In the genomic region with DNA sequence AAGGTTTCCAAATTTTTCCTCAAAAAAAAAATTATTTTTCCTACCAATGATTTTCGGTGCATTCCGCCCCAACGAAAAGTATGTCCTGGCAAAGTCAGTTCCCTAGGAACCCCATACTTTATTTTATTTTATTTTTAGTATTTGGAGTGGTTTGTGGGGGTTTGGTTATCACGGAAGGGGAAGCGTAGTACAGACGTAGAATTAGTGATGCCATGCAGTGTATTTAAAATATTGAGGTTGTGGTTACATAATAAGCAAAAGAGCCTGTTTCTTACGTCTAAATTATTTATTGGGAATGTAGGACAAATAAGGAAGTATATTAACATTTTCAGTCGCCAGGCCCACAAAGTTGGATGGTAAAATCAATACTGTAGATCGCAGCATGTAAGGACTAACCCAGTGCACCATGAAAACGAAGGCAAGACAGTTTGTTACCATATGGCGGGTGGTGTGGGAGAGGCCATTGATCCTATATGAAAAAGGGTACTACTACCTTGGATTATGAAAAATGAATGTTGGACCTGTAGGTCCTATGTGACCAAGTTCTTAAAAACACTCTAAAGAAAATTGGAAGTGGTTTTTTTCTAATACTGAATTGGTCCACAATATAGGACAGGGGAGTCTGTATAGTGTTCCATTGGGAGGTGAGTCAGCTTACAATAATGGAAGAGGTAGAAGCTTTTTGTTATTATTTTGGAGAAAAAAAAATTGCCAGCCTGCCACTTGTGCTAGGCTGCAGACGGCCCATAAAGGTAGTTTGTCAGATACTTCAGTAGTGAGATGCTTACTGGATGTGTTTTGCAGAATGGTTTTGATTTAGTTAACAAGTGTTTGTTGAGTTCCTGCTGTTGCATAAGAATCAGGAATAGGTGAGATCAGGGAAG, we compare ENCODE assay signal across 8 cellular contexts. TPM values are rescaled to one million over a fixed set of nuclear protein-coding genes. Genes with fewer than 3 reads are reported as not detected.
DNase-seq lines count a peak whose midpoint lies in the region; ATAC-seq, FAIRE-seq and TF ChIP-seq lines count a peak whose summit lies in the region.

No MANE protein-coding gene starts in this region.

- peak overlapping the region; percentile 93; the same call in 1 of the 2 replicates for H4K8ac ChIP-seq in H1 (ENCODE audit: extremely low read depth, insufficient read depth, low read length)

- H3K4me1 ChIP-seq in RWPE2 (ENCODE audit: insufficient read depth, poor library complexity, severe bottlenecking) = peaks cover 12% of the 10 kb centered on the region
- peaks cover 0 to 4% (median 2%) of the 10 kb centered on the region in 4 experiments; a peak in 3 of 7 replicates for H3K4me1 ChIP-seq in H1 (replicated peaks in 1 of 4; ENCODE audit: control insufficient read depth in 3 of 4, insufficient read depth in 4 of 4, low read length in 3 of 4)

- peak overlapping the region; percentile 97 for H3K4me3 Mint-ChIP-seq in activated CD8-positive, alpha-beta memory T cell treated with anti-CD3 and anti-CD28 coated beads, Interleukin-2, amount 10 ng/mL, durations not matched to agents 7 days and 5 days
- H3K4me3 Mint-ChIP-seq in nephron progenitor cell = peak overlapping the region; percentile 92

- no peak for TF ChIP-seq CTCF in RWPE2 (IDR thresholded peaks at IDR 0.05; ENCODE audit: poor library complexity, severe bottlenecking)
- no peak for TF ChIP-seq CTCF in H1 (IDR thresholded peaks at IDR 0.05; ENCODE audit: control extremely low read depth in 1 of 3, insufficient read depth in 1 of 3, low read depth in 1 of 3, low read length in 3 of 3)
- TF ChIP-seq CTCF in nephron progenitor cell (IDR thresholded peaks at IDR 0.05) = no peak

- no peak for TF ChIP-seq POLR2A in H1 (IDR thresholded peaks at IDR 0.05; ENCODE audit: control extremely low read depth in 1 of 2, low read depth in 2 of 2, low read length in 2 of 2)

- CTCF ChIA-PET in activated CD8-positive, alpha-beta memory T cell treated with anti-CD3 and anti-CD28 coated beads, Interleukin-2, amount 10 ng/mL, durations not matched to agents 7 days and 5 days (lab: Charles Lee) = no interaction called here
- CTCF ChIA-PET in H1 (lab: Charles Lee; ENCODE audit: partially characterized antibody) = interaction anchor here (0.6 kb wide), 2 partner anchors 211 to 704 kb away, joined by 3 read pairs; no protein-coding TSS in a partner anchor

- peaks cover 5% of the 10 kb centered on the region for H3K9me3 ChIP-seq in RWPE2 (ENCODE audit: severe bottlenecking)
- H3K9me3 ChIP-seq in H1 (ENCODE audit: insufficient read depth in 2 of 2, low read depth in 1 of 2, low read length in 1 of 2) = no peaks in the 10 kb centered on the region

- TF ChIP-seq EP300 in H1 (IDR thresholded peaks at IDR 0.05; ENCODE audit: borderline replicate concordance in 1 of 2, low read depth in 2 of 2, low read length in 2 of 2) = no peak

- H3K4me2 ChIP-seq in H1 (ENCODE audit: insufficient read depth in 1 of 2, low read depth in 2 of 2, low read length in 2 of 2) = peak overlapping the region; percentile 70 to 74

- DNase-seq in activated CD8-positive, alpha-beta memory T cell treated with anti-CD3 and anti-CD28 coated beads, Interleukin-2, amount 10 ng/mL, durations not matched to agents 7 days and 5 days = no peak
- DNase-seq in activated CD8-positive, alpha-beta memory T cell treated with anti-CD3 and anti-CD28 coated beads, Interleukin-2, amount 50 U/mL, for 4 hours = no peak
- DNase-seq in RWPE2 (ENCODE audit: low spot score) = no peak
- DNase-seq in H1 (ENCODE audit: low read depth in 1 of 2, low spot score in 2 of 2) = no peak
- DNase-seq in nephron progenitor cell = no peak
- DNase-seq in effector CD8-positive, alpha-beta T cell (lab: John Stamatoyannopoulos, UW) = no peak
- no peak for DNase-seq in iPS-NIHi11 (ENCODE audit: low spot score)

- no peak overlapping the region for H3K4ac ChIP-seq in H1 (replicated peaks; ENCODE audit: insufficient read length, low read depth, low read length)

- peaks cover 46% of the 10 kb centered on the region for H3K4me1 Mint-ChIP-seq in activated CD8-positive, alpha-beta memory T cell treated with anti-CD3 and anti-CD28 coated beads, Interleukin-2, amount 10 ng/mL, durations not matched to agents 7 days and 5 days
- H3K4me1 Mint-ChIP-seq in nephron progenitor cell = peaks cover 48% of the 10 kb centered on the region

- no peak overlapping the region for H3K14ac ChIP-seq in H1 (ENCODE audit: insufficient read length)

- no peaks in the 10 kb centered on the region; the same call in 1 of the 2 replicates for H3K79me1 ChIP-seq in H1 (ENCODE audit: low read depth, low read length)

- H4K20me1 ChIP-seq in H1 (replicated peaks in 1 of 2; ENCODE audit: control insufficient read depth in 1 of 2, insufficient read depth in 2 of 2, low read length in 2 of 2) = no peaks in the 10 kb centered on the region

- 10% methylated on average over 12 of the region's 12 CpGs; no CpG with 5 or more reads in 1 of the 2 experiments for WGBS in H1 (ENCODE audit: extremely low coverage in 1 of 2, insufficient coverage in 1 of 2, insufficient read length in 1 of 2, insufficient replicate concordance in 2 of 2, low coverage in 1 of 2, low lambda C conversion rate in 2 of 2, missing lambda C conversion rate in 1 of 2), 2 experiments

- no peaks in the 10 kb centered on the region for H3K23me2 ChIP-seq in H1 (ENCODE audit: low read depth, low read length)

- H4K5ac ChIP-seq in H1 (ENCODE audit: insufficient read length, low read depth, low read length) = no peak overlapping the region

- H2BK15ac ChIP-seq in H1 (ENCODE audit: low read length) = no peak overlapping the region

- H3K79me2 ChIP-seq in H1 (ENCODE audit: control insufficient read depth in 1 of 2, insufficient read depth in 2 of 2, low read length in 2 of 2) = peaks cover 0 to 47% of the 10 kb centered on the region in 2 experiments; a peak in 2 of 4 replicates

- peak overlapping the region; percentile 62 for H3K27ac ChIP-seq in RWPE2 (ENCODE audit: poor library complexity, severe bottlenecking)
- peak overlapping the region; percentile 79; the same call in 1 of the 2 replicates for H3K27ac ChIP-seq in H1 (ENCODE audit: low read depth, low read length)

- peaks cover 32% of the 10 kb centered on the region for H3K36me3 Mint-ChIP-seq in activated CD8-positive, alpha-beta memory T cell treated with anti-CD3 and anti-CD28 coated beads, Interleukin-2, amount 10 ng/mL, durations not matched to agents 7 days and 5 days
- peaks cover 70% of the 10 kb centered on the region for H3K36me3 Mint-ChIP-seq in nephron progenitor cell (ENCODE audit: low read depth)

- no peak for FAIRE-seq in H1 (lab: Jason Lieb, UNC)

- H3K27me3 ChIP-seq in RWPE2 (ENCODE audit: insufficient read depth, poor library complexity, severe bottlenecking) (no peaks in the 10 kb centered on the region), H1 (replicated peaks in 1 of 4; ENCODE audit: control insufficient read depth in 3 of 4, extremely low read depth in 1 of 4, insufficient read depth in 3 of 4, low read length in 3 of 4) (no peaks in the 10 kb centered on the region)

- H3K27ac Mint-ChIP-seq in activated CD8-positive, alpha-beta memory T cell treated with anti-CD3 and anti-CD28 coated beads, Interleukin-2, amount 10 ng/mL, durations not matched to agents 7 days and 5 days = peak overlapping the region; percentile 94
- peak overlapping the region; percentile 99 for H3K27ac Mint-ChIP-seq in nephron progenitor cell

- H3K4me3 ChIP-seq in RWPE2 (ENCODE audit: severe bottlenecking) (peak overlapping the region; percentile 62), H1 (ENCODE audit: extremely low read depth in 1 of 4, insufficient read depth in 2 of 4, low read depth in 3 of 4, low read length in 4 of 4) (peak overlapping the region; percentile 78 to 87 (median 84))

- no peak overlapping the region for H2BK120ac ChIP-seq in H1 (replicated peaks; ENCODE audit: low read depth, low read length)

- no peak overlapping the region for H3K56ac ChIP-seq in H1 (replicated peaks; ENCODE audit: insufficient read length, low read depth, low read length)

- no peak for ATAC-seq in activated CD8-positive, alpha-beta memory T cell treated with anti-CD3 and anti-CD28 coated beads, Interleukin-2, amount 10 ng/mL, durations not matched to agents 7 days and 5 days
- ATAC-seq in RWPE2 (ENCODE audit: low read depth) (no peak), GM21381 (IDR thresholded peaks at IDR 0.05; ENCODE audit: unreplicated experiment) (no peak)

- no peak overlapping the region for H2AFZ ChIP-seq in H1 (ENCODE audit: low read length)

- H2BK12ac ChIP-seq in H1 (ENCODE audit: low read depth, low read length) = no peak overlapping the region

- no peaks in the 10 kb centered on the region for H3K27me3 Mint-ChIP-seq in activated CD8-positive, alpha-beta memory T cell treated with anti-CD3 and anti-CD28 coated beads, Interleukin-2, amount 10 ng/mL, durations not matched to agents 7 days and 5 days
- H3K27me3 Mint-ChIP-seq in nephron progenitor cell (ENCODE audit: low read depth, poor library complexity) = no peaks in the 10 kb centered on the region

- no peak overlapping the region for H4K91ac ChIP-seq in H1 (replicated peaks; ENCODE audit: insufficient read length, low read length)

- no peak overlapping the region for H2BK5ac ChIP-seq in H1 (ENCODE audit: low read depth, low read length)

- H3K9me3 Mint-ChIP-seq in activated CD8-positive, alpha-beta memory T cell treated with anti-CD3 and anti-CD28 coated beads, Interleukin-2, amount 10 ng/mL, durations not matched to agents 7 days and 5 days (ENCODE audit: low read depth) = peaks cover 8% of the 10 kb centered on the region
- peaks cover 26% of the 10 kb centered on the region for H3K9me3 Mint-ChIP-seq in nephron progenitor cell

- H2BK20ac ChIP-seq in H1 (ENCODE audit: low read length) = no peak overlapping the region

- POLR2A ChIA-PET in H1 (lab: Charles Lee; ENCODE audit: partially characterized antibody) = interaction anchor here (0.7 to 1.5 kb wide), 3 partner anchors 23 to 529 kb away, joined by 3 read pairs; no protein-coding TSS in a partner anchor

- H3K36me3 ChIP-seq in RWPE2 (ENCODE audit: low read depth) (peaks cover 30% of the 10 kb centered on the region), H1 (ENCODE audit: control insufficient read depth in 2 of 4, insufficient read depth in 4 of 4, low read length in 3 of 4) (peaks cover 0 to 15% (median 4%) of the 10 kb centered on the region in 4 experiments; a peak in 5 of 8 replicates)

- TF ChIP-seq RAD21 in H1 (IDR thresholded peaks at IDR 0.05 in 1 of 2, conservative IDR thresholded peaks at IDR 0.05 in 1 of 2; ENCODE audit: low read depth in 2 of 2, low read length in 2 of 2) = no peak

- H3K23ac ChIP-seq in H1 (ENCODE audit: insufficient read length) = no peak overlapping the region

- H2AK5ac ChIP-seq in H1 (ENCODE audit: low read depth, low read length) = no peak overlapping the region

- peak overlapping the region; percentile 52 to 92 (median 89); a peak in 6 of 7 replicates for H3K9ac ChIP-seq in H1 (replicated peaks in 1 of 4; ENCODE audit: extremely low read depth in 1 of 4, low read depth in 3 of 4, low read length in 3 of 4)

- H3K18ac ChIP-seq in H1 (ENCODE audit: extremely low read depth, low read length) = no peak overlapping the region

RNA-seq across cellular contexts. Expression of a gene that starts 0.7 kb away (rescaled TPM):
- total RNA-seq in activated CD8-positive, alpha-beta memory T cell treated with anti-CD3 and anti-CD28 coated beads, Interleukin-2, amount 10 ng/mL, durations not matched to agents 7 days and 5 days = 10 to 100 TPM; 14.1 to 16.9 TPM
- total RNA-seq in H1 (2021; fragmentation: NEBNext Ultra II Directional; extraction: Animal tissue kit (Norgen Biotek cat#: 25700)) = 32.0 and 32.4 TPM in 2 replicates
- 4.9 and 10.4 TPM in 2 replicates for polyA plus RNA-seq in H1 (2011; rRNA removed)
- polyA plus RNA-seq in H1 (2011; cell fraction: cytosol; rRNA removed) = 17.0 TPM
- 9.1 TPM for polyA plus RNA-seq in H1 (2011; cell fraction: nucleus; rRNA removed)
- polyA plus RNA-seq in H1 (2012, experiment 1 of 2) = 19.0 to 39.8 TPM (median 24.6 TPM) in 4 replicates
- polyA plus RNA-seq in H1 (2012, experiment 2 of 2) = 14.1 TPM
- polyA plus RNA-seq in H1 (2013, experiment 1 of 2) = 15.6 TPM
- 14.7 TPM for polyA plus RNA-seq in H1 (2013, experiment 2 of 2)
- 10.6 and 22.3 TPM in 2 replicates for polyA minus RNA-seq in H1 (2011; rRNA and poly(A)+ RNA removed)
- 13.3 TPM for polyA minus RNA-seq in H1 (2011; cell fraction: cytosol; rRNA and poly(A)+ RNA removed)
- polyA minus RNA-seq in H1 (2011; cell fraction: nucleus; rRNA and poly(A)+ RNA removed) = 49.2 TPM

RNA-seq across cellular contexts. Expression of a gene that starts 1.0 kb away (rescaled TPM):
- total RNA-seq in activated CD8-positive, alpha-beta memory T cell treated with anti-CD3 and anti-CD28 coated beads, Interleukin-2, amount 10 ng/mL, durations not matched to agents 7 days and 5 days = 1 to 10 TPM; 2.4 to 3.3 TPM
- total RNA-seq in H1 (2021; fragmentation: NEBNext Ultra II Directional; extraction: Animal tissue kit (Norgen Biotek cat#: 25700)) = 6.5 and 7.4 TPM in 2 replicates
- polyA plus RNA-seq in H1 (2011; rRNA removed) = 2.0 and 4.0 TPM in 2 replicates
- polyA plus RNA-seq in H1 (2011; cell fraction: cytosol; rRNA removed) = 3.6 TPM
- polyA plus RNA-seq in H1 (2011; cell fraction: nucleus; rRNA removed) = 3.0 TPM
- 2.0 to 4.5 TPM (median 3.5 TPM) in 4 replicates for polyA plus RNA-seq in H1 (2012, experiment 1 of 2)
- polyA plus RNA-seq in H1 (2012, experiment 2 of 2) = 0.58 TPM
- 4.3 TPM for polyA plus RNA-seq in H1 (2013, experiment 1 of 2)
- polyA plus RNA-seq in H1 (2013, experiment 2 of 2) = 3.9 TPM
- polyA minus RNA-seq in H1 (2011; rRNA and poly(A)+ RNA removed) = 5.3 and 8.0 TPM in 2 replicates
- 3.2 TPM for polyA minus RNA-seq in H1 (2011; cell fraction: cytosol; rRNA and poly(A)+ RNA removed)
- polyA minus RNA-seq in H1 (2011; cell fraction: nucleus; rRNA and poly(A)+ RNA removed) = 11.3 TPM
